In the genomic region with DNA sequence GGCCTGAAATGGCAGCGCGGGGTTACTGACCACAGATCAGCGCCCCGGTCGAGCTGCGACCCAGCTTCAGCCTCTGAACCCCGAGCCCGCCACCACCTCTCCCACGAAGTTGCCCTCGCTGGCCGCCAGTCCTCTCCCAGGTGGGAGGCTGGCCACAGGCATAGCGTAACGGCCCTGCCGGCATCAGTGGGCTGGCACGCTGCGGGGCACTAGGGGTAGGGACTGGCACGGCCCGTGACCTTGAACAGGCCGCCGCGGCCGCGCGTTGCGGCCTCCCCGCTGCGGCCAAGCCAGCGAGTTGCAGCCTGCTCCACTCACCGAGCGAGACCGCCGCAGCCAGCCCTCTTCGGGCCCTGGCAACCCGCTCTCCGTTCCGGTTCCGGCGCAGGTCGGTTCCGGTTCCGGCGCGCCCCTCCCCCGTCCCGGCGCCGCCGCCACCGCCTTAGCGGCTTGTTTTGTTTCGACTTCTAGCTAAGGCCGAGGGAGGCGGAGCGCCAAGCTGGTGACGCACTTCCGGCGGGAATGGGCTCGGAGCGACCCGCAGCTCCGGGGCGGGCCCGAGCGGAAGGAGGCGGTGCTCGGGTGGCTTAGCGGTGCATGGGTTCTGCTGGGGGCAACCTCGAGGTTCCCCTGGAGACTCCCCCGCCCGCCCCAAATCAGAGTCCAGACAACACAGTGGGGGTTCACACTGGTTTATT, we compare ENCODE assay signal across 1 cellular context.
TF ChIP-seq lines count a peak whose summit lies in the region.

A gene with protein sequence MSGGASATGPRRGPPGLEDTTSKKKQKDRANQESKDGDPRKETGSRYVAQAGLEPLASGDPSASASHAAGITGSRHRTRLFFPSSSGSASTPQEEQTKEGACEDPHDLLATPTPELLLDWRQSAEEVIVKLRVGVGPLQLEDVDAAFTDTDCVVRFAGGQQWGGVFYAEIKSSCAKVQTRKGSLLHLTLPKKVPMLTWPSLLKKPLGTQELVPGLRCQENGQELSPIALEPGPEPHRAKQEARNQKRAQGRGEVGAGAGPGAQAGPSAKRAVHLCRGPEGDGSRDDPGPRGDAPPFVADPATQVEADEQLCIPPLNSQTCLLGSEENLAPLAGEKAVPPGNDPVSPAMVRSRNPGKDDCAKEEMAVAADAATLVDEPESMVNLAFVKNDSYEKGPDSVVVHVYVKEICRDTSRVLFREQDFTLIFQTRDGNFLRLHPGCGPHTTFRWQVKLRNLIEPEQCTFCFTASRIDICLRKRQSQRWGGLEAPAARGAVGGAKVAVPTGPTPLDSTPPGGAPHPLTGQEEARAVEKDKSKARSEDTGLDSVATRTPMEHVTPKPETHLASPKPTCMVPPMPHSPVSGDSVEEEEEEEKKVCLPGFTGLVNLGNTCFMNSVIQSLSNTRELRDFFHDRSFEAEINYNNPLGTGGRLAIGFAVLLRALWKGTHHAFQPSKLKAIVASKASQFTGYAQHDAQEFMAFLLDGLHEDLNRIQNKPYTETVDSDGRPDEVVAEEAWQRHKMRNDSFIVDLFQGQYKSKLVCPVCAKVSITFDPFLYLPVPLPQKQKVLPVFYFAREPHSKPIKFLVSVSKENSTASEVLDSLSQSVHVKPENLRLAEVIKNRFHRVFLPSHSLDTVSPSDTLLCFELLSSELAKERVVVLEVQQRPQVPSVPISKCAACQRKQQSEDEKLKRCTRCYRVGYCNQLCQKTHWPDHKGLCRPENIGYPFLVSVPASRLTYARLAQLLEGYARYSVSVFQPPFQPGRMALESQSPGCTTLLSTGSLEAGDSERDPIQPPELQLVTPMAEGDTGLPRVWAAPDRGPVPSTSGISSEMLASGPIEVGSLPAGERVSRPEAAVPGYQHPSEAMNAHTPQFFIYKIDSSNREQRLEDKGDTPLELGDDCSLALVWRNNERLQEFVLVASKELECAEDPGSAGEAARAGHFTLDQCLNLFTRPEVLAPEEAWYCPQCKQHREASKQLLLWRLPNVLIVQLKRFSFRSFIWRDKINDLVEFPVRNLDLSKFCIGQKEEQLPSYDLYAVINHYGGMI (N-terminal part only) (minus strand): TSS at position 386 of the 698 bp plus-strand sequence. CDS start 1,678 bp downstream, outside the sequence.

TF ChIP-seq in WTC11, 78 proteins besides CTCF, POLR2A, EP300 and RAD21 (continued from another document):
- TF ChIP-seq IRF1 (CRISPR knock-in tag; IDR thresholded peaks at IDR 0.05): peak; percentile 64; the same call in 1 of the 2 replicates
- TF ChIP-seq, protein P1, sequence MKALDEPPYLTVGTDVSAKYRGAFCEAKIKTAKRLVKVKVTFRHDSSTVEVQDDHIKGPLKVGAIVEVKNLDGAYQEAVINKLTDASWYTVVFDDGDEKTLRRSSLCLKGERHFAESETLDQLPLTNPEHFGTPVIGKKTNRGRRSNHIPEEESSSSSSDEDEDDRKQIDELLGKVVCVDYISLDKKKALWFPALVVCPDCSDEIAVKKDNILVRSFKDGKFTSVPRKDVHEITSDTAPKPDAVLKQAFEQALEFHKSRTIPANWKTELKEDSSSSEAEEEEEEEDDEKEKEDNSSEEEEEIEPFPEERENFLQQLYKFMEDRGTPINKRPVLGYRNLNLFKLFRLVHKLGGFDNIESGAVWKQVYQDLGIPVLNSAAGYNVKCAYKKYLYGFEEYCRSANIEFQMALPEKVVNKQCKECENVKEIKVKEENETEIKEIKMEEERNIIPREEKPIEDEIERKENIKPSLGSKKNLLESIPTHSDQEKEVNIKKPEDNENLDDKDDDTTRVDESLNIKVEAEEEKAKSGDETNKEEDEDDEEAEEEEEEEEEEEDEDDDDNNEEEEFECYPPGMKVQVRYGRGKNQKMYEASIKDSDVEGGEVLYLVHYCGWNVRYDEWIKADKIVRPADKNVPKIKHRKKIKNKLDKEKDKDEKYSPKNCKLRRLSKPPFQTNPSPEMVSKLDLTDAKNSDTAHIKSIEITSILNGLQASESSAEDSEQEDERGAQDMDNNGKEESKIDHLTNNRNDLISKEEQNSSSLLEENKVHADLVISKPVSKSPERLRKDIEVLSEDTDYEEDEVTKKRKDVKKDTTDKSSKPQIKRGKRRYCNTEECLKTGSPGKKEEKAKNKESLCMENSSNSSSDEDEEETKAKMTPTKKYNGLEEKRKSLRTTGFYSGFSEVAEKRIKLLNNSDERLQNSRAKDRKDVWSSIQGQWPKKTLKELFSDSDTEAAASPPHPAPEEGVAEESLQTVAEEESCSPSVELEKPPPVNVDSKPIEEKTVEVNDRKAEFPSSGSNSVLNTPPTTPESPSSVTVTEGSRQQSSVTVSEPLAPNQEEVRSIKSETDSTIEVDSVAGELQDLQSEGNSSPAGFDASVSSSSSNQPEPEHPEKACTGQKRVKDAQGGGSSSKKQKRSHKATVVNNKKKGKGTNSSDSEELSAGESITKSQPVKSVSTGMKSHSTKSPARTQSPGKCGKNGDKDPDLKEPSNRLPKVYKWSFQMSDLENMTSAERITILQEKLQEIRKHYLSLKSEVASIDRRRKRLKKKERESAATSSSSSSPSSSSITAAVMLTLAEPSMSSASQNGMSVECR (CRISPR knock-in tag; IDR thresholded peaks at IDR 0.05; ENCODE audit: borderline replicate concordance): peak; percentile 74; the same call in 1 of the 2 replicates
- no peak; the same call in none of the 2 replicates for TF ChIP-seq CBFB (CRISPR knock-in tag; IDR thresholded peaks at IDR 0.05; ENCODE audit: low read depth)
- TF ChIP-seq CREM (CRISPR knock-in tag; IDR thresholded peaks at IDR 0.05): peak; percentile 87
- TF ChIP-seq, protein P2, sequence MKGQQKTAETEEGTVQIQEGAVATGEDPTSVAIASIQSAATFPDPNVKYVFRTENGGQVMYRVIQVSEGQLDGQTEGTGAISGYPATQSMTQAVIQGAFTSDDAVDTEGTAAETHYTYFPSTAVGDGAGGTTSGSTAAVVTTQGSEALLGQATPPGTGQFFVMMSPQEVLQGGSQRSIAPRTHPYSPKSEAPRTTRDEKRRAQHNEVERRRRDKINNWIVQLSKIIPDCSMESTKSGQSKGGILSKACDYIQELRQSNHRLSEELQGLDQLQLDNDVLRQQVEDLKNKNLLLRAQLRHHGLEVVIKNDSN (CRISPR knock-in tag; IDR thresholded peaks at IDR 0.05): 0 out of 2 replicates have a peak, but pooled peaks have one; percentile 33
- TF ChIP-seq JUN (CRISPR knock-in tag; IDR thresholded peaks at IDR 0.05): 0 out of 2 replicates have a peak, but pooled peaks have one; percentile 10
- TF ChIP-seq MXD4 (CRISPR knock-in tag; IDR thresholded peaks at IDR 0.05; ENCODE audit: borderline replicate concordance): no peak
- TF ChIP-seq NR3C1 (CRISPR knock-in tag; conservative IDR thresholded peaks at IDR 0.05; ENCODE audit: low read depth): no peak
- no peak for TF ChIP-seq ATF3 (CRISPR knock-in tag; conservative IDR thresholded peaks at IDR 0.05)
- no peak for TF ChIP-seq NR2C2 (CRISPR knock-in tag; IDR thresholded peaks at IDR 0.05)
- no peak for TF ChIP-seq CDX4 (CRISPR knock-in tag; IDR thresholded peaks at IDR 0.05; ENCODE audit: borderline replicate concordance)
TF ChIP-seq in WTC11: peak in this region for 27.
